16 cellular contexts compared by ENCODE assay signal in the genomic region with DNA sequence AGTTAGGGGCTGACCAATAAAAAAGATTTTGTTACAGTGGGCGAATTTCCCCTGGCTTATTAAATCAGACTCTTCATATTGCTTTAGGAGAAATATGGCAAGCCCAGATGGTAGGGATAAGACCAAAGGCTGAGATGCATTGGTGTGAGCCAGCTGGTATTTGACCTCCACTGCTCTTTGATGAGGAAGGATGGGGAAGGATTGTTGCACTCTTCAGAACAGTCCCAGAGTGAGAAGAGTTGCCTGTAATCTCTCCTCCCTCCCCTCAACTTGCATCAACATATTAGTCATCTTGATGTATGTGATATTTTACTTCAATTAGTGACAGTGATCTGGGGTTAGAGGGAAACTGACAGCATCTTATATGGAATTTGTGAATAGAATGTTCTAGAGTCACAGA.
DNase-seq lines count a peak whose midpoint lies in the region; TF ChIP-seq lines count a peak whose summit lies in the region.
"Had no signal": no experiment of that assay in that cellular context is flagged by ENCODE, and none has a peak within 500 bp of the region (broad histone marks: within the 10 kb centered on the region; RNA-seq: fewer than 3 reads in every experiment).

No MANE protein-coding gene starts in this region.

- H2AK5ac ChIP-seq in H9 (ENCODE audit: insufficient read length, low read length), result no peak overlapping the region

- H3K9me3 ChIP-seq in H9 (ENCODE audit: control insufficient read depth, low read depth, low read length), result no peaks in the 10 kb centered on the region
- H3K9me3 ChIP-seq in SK-N-SH, result no peaks in the 10 kb centered on the region
- H3K9me3 ChIP-seq: BLaER1 treated with 17β-estradiol and CSF1 and Interleukin-3, amounts not matched to agents 10 nM and 100 nM; HAP-1; MG63 had no signal

- H3K9ac ChIP-seq in H9 (ENCODE audit: extremely low read depth, insufficient read length, low read length), result no peak overlapping the region
- no peak overlapping the region for H3K9ac ChIP-seq in SK-N-SH
- H3K9ac ChIP-seq: BLaER1 treated with 17β-estradiol and CSF1 and Interleukin-3, amounts not matched to agents 10 nM and 100 nM had no signal

- H3K4me3 Mint-ChIP-seq in H9, result no peak overlapping the region
- no peak overlapping the region for H3K4me3 Mint-ChIP-seq in activated CD4-positive, alpha-beta memory T cell treated with anti-CD3 and anti-CD28 coated beads, Interleukin-2, amount 10 ng/mL, durations not matched to agents 7 days and 5 days

- no peak overlapping the region for H2BK15ac ChIP-seq in H9 (ENCODE audit: low read depth, low read length)

- no peak overlapping the region for H2BK12ac ChIP-seq in H9 (ENCODE audit: insufficient read length, low read depth, low read length)

- CTCF ChIA-PET in SK-N-SH (lab: Yijun Ruan, JAX), result no interaction called here
- CTCF ChIA-PET in activated CD4-positive, alpha-beta memory T cell treated with anti-CD3 and anti-CD28 coated beads, Interleukin-2, amount 10 ng/mL, durations not matched to agents 7 days and 5 days (lab: Charles Lee), result no interaction called here

- no peak overlapping the region for H2BK120ac ChIP-seq in H9 (ENCODE audit: low read depth, low read length, poor library complexity, severe bottlenecking)

- POLR2A ChIA-PET in SK-N-SH (lab: Yijun Ruan, JAX), result no interaction called here
- POLR2A ChIA-PET in activated CD4-positive, alpha-beta memory T cell treated with anti-CD3 and anti-CD28 coated beads, Interleukin-2, amount 10 ng/mL, durations not matched to agents 7 days and 5 days (lab: Charles Lee), result no interaction called here

- DNase-seq in HT1080 (ENCODE audit: low read depth), result peak; percentile 29
- DNase-seq in brain pericyte (ENCODE audit: low read depth, low spot score), result peak; percentile 30
- DNase-seq in fibroblast of the conjunctiva (ENCODE audit: low read depth), result peak; percentile 35
- no peak for DNase-seq in central memory CD4-positive, alpha-beta T cell
- no peak for DNase-seq in H9
- no peak for DNase-seq in SK-N-SH
- no peak for DNase-seq in activated CD4-positive, alpha-beta memory T cell treated with anti-CD3 and anti-CD28 coated beads, Interleukin-2, amount 10 ng/mL, durations not matched to agents 7 days and 5 days
- DNase-seq: DMS 273 treated with DMSO at 0.1 percent for 48 hours, MG63, NCI-H1417, NCI-H2029, NCI-H510A treated with DMSO at 0.1 percent for 48 hours, SHP77 treated with DMSO at 0.1 percent for 48 hours had no signal

- H3K27me3 ChIP-seq in H9 (ENCODE audit: insufficient read depth, low read length) (no peaks in the 10 kb centered on the region), SK-N-SH (ENCODE audit: insufficient read depth) (no peaks in the 10 kb centered on the region)
- H3K27me3 ChIP-seq: BLaER1 treated with 17β-estradiol and CSF1 and Interleukin-3, amounts not matched to agents 10 nM and 100 nM had no signal

- no peak overlapping the region for H3K56ac ChIP-seq in H9 (ENCODE audit: insufficient read length, low read depth, low read length)

- H4K20me1 ChIP-seq in H9 (ENCODE audit: control insufficient read depth, insufficient read depth, insufficient read length), result no peaks in the 10 kb centered on the region
- no peaks in the 10 kb centered on the region for H4K20me1 ChIP-seq in SK-N-SH (ENCODE audit: insufficient read depth)
- H4K20me1 ChIP-seq: BLaER1 treated with 17β-estradiol and CSF1 and Interleukin-3, amounts not matched to agents 10 nM and 100 nM had no signal

- H4K91ac ChIP-seq in H9 (ENCODE audit: insufficient read length, low read depth, low read length), result no peak overlapping the region

- H3K23me2 ChIP-seq in H9 (ENCODE audit: insufficient read length, low read depth, low read length, poor library complexity, severe bottlenecking), result no peaks in the 10 kb centered on the region

- H3K27ac ChIP-seq in H9 (ENCODE audit: insufficient read length, low read depth, low read length) (no peak overlapping the region), SK-N-SH (ENCODE audit: low read depth in 2 of 2, low read length in 1 of 2) (no peak overlapping the region)
- H3K27ac ChIP-seq: BLaER1 treated with 17β-estradiol and CSF1 and Interleukin-3, amounts not matched to agents 10 nM and 100 nM had no signal

- no peaks in the 10 kb centered on the region for H3F3A ChIP-seq in SK-N-SH (replicated peaks; ENCODE audit: insufficient read depth)

- H2BK20ac ChIP-seq in H9 (ENCODE audit: low read depth, low read length, poor library complexity, severe bottlenecking), result no peak overlapping the region

- H3K4me2 ChIP-seq in H9 (ENCODE audit: insufficient read depth, insufficient read length, low read length) (no peak overlapping the region), SK-N-SH (no peak overlapping the region)
- H3K4me2 ChIP-seq: BLaER1 treated with 17β-estradiol and CSF1 and Interleukin-3, amounts not matched to agents 10 nM and 100 nM had no signal

- no peak for TF ChIP-seq EP300 in SK-N-SH (IDR thresholded peaks at IDR 0.05; ENCODE audit: borderline replicate concordance in 1 of 2, low read depth in 1 of 2, low read length in 1 of 2)

- H3K4me1 Mint-ChIP-seq in H9, result peaks cover 4 to 6% of the 10 kb centered on the region in 2 experiments
- no peaks in the 10 kb centered on the region for H3K4me1 Mint-ChIP-seq in activated CD4-positive, alpha-beta memory T cell treated with anti-CD3 and anti-CD28 coated beads, Interleukin-2, amount 10 ng/mL, durations not matched to agents 7 days and 5 days

- TF ChIP-seq RAD21 in SK-N-SH (IDR thresholded peaks at IDR 0.05; ENCODE audit: low read length), result no peak

- no peaks in the 10 kb centered on the region for H3K9me2 ChIP-seq in SK-N-SH

- TF ChIP-seq CTCF in H9 (conservative IDR thresholded peaks at IDR 0.05) (no peak), SK-N-SH (IDR thresholded peaks at IDR 0.05) (no peak)

- H2AFZ ChIP-seq in H9 (ENCODE audit: low read length), result no peak overlapping the region
- no peak overlapping the region for H2AFZ ChIP-seq in SK-N-SH (ENCODE audit: low read depth)

- no peak overlapping the region for H3K18ac ChIP-seq in H9 (ENCODE audit: insufficient read length, low read depth, low read length)

- H3K36me3 Mint-ChIP-seq in H9 (ENCODE audit: insufficient read depth in 1 of 3, low read depth in 3 of 3), result no peaks in the 10 kb centered on the region
- H3K36me3 Mint-ChIP-seq in activated CD4-positive, alpha-beta memory T cell treated with anti-CD3 and anti-CD28 coated beads, Interleukin-2, amount 10 ng/mL, durations not matched to agents 7 days and 5 days (ENCODE audit: low read depth), result no peaks in the 10 kb centered on the region

- no peaks in the 10 kb centered on the region for H3K27me3 Mint-ChIP-seq in H9 (ENCODE audit: low read depth)
- no peaks in the 10 kb centered on the region for H3K27me3 Mint-ChIP-seq in activated CD4-positive, alpha-beta memory T cell treated with anti-CD3 and anti-CD28 coated beads, Interleukin-2, amount 10 ng/mL, durations not matched to agents 7 days and 5 days

- no peak overlapping the region for H4K8ac ChIP-seq in H9 (replicated peaks; ENCODE audit: insufficient read length, low read depth, low read length)

- no peak overlapping the region for H3T11ph ChIP-seq in H9 (ENCODE audit: low read length)

- H2BK5ac ChIP-seq in H9 (ENCODE audit: insufficient read length, low read length), result no peak overlapping the region

- no peak overlapping the region for H3K4ac ChIP-seq in H9 (ENCODE audit: low read depth, low read length)

- H3K23ac ChIP-seq in H9 (ENCODE audit: insufficient read length, low read depth, low read length), result no peak overlapping the region

- H3K14ac ChIP-seq in H9 (ENCODE audit: insufficient read depth, low read length), result no peak overlapping the region

- no CpG with 5 or more reads among the region's 1 CpG for WGBS in H9 (ENCODE audit: extremely low coverage, insufficient read length, low lambda C conversion rate)
- WGBS in SK-N-SH (ENCODE audit: low lambda C conversion rate), result 17% methylated on average over 1 of the region's 1 CpG

- H3K79me2 ChIP-seq in H9 (ENCODE audit: insufficient read depth, low read length), result no peaks in the 10 kb centered on the region
- no peaks in the 10 kb centered on the region for H3K79me2 ChIP-seq in SK-N-SH (ENCODE audit: insufficient read depth)

- no peaks in the 10 kb centered on the region for H3K79me1 ChIP-seq in H9 (ENCODE audit: insufficient read depth, low read depth, low read length, poor library complexity, severe bottlenecking)

- no peak overlapping the region for H4K5ac ChIP-seq in H9 (ENCODE audit: insufficient read length, low read depth, low read length)

- H3K27ac Mint-ChIP-seq in H9, result no peak overlapping the region
- no peak overlapping the region for H3K27ac Mint-ChIP-seq in activated CD4-positive, alpha-beta memory T cell treated with anti-CD3 and anti-CD28 coated beads, Interleukin-2, amount 10 ng/mL, durations not matched to agents 7 days and 5 days

- no peaks in the 10 kb centered on the region for H3K9me3 Mint-ChIP-seq in H9
- H3K9me3 Mint-ChIP-seq in activated CD4-positive, alpha-beta memory T cell treated with anti-CD3 and anti-CD28 coated beads, Interleukin-2, amount 10 ng/mL, durations not matched to agents 7 days and 5 days, result no peaks in the 10 kb centered on the region

- no peak overlapping the region for H3K4me3 ChIP-seq in SK-N-SH (ENCODE audit: low read depth in 2 of 2, low read length in 1 of 2)
- H3K4me3 ChIP-seq: BLaER1 treated with 17β-estradiol and CSF1 and Interleukin-3, amounts not matched to agents 10 nM and 100 nM; HAP-1; K562; MG63 had no signal

- no peaks in the 10 kb centered on the region for H3K36me3 ChIP-seq in SK-N-SH (replicated peaks in 1 of 2; ENCODE audit: control insufficient read depth in 1 of 2, insufficient read depth in 2 of 2, low read length in 1 of 2)
- H3K36me3 ChIP-seq: BLaER1 treated with 17β-estradiol and CSF1 and Interleukin-3, amounts not matched to agents 10 nM and 100 nM; HAP-1; MG63 had no signal

- H3K4me1 ChIP-seq in H9 (ENCODE audit: insufficient read depth, low read length), result no peaks in the 10 kb centered on the region
- H3K4me1 ChIP-seq in SK-N-SH (ENCODE audit: control insufficient read depth in 1 of 2, insufficient read depth in 2 of 2, low read depth in 1 of 2, low read length in 1 of 2), result no peaks in the 10 kb centered on the region
- H3K4me1 ChIP-seq: HAP-1 had no signal

TF ChIP-seq in SK-N-SH, 30 proteins besides CTCF, POLR2A, EP300 and RAD21:
- TF ChIP-seq YY1 (IDR thresholded peaks at IDR 0.05; ENCODE audit: low read depth), result no peak
- no peak for TF ChIP-seq RXRA (IDR thresholded peaks at IDR 0.05; ENCODE audit: borderline replicate concordance, low read depth)
- no peak for TF ChIP-seq FOSL2 (IDR thresholded peaks at IDR 0.05; ENCODE audit: borderline replicate concordance, low read depth)
- no peak for TF ChIP-seq ELF1 (IDR thresholded peaks at IDR 0.05)
- TF ChIP-seq FOXJ3 (CRISPR knock-in tag; IDR thresholded peaks at IDR 0.05), result no peak
- TF ChIP-seq TEAD4 (IDR thresholded peaks at IDR 0.05; ENCODE audit: borderline replicate concordance, insufficient read depth), result no peak
- no peak for TF ChIP-seq RCOR1 (IDR thresholded peaks at IDR 0.05; ENCODE audit: low read length)
- no peak for TF ChIP-seq SMC3 (IDR thresholded peaks at IDR 0.05; ENCODE audit: low read depth, low read length)
- TF ChIP-seq NFIC (IDR thresholded peaks at IDR 0.05; ENCODE audit: borderline replicate concordance), result no peak

Comparison
In these comparisons a context has a peak if more than half of its experiments do, and no peak if none do; other contexts are left out.
1. DNase-seq: peak in HT1080 (single experiment), brain pericyte (single experiment) and fibroblast of the conjunctiva (single experiment); none in central memory CD4-positive, alpha-beta T cell (single experiment), H9 (single experiment), SK-N-SH (single experiment) and activated CD4-positive, alpha-beta memory T cell treated with anti-CD3 and anti-CD28 coated beads, Interleukin-2, amount 10 ng/mL, durations not matched to agents 7 days and 5 days (single experiment).